10 cellular contexts compared by ENCODE assay signal in genomic region chr12:109621864-109622485, GRCh38. TPM values are rescaled to one million over a fixed set of nuclear protein-coding genes. Genes with fewer than 3 reads are reported as not detected.
DNase-seq lines count a peak whose midpoint lies in the region; ATAC-seq and TF ChIP-seq lines count a peak whose summit lies in the region.
"Had no signal": no experiment of that assay in that cellular context is flagged by ENCODE, and none has a peak within 500 bp of the region (broad histone marks: within the 10 kb centered on the region; RNA-seq: fewer than 3 reads in every experiment).

No MANE protein-coding gene starts in this region.

- H3K36me3 ChIP-seq in GM23338 (ENCODE audit: insufficient read depth) (no peaks in the 10 kb centered on the region), neural progenitor cell (no peaks in the 10 kb centered on the region)
- H3K36me3 ChIP-seq: suprapubic skin had no signal

- H2AFZ ChIP-seq in GM23338 (peak overlapping the region; percentile 52; the same call in 1 of the 2 replicates), neural progenitor cell (replicated peaks) (no peak overlapping the region)

- TF ChIP-seq CTCF in GM23338 (conservative IDR thresholded peaks at IDR 0.05; ENCODE audit: low read depth in 2 of 2) (no peak), VCaP (conservative IDR thresholded peaks at IDR 0.05) (no peak), neural progenitor cell (IDR thresholded peaks at IDR 0.05) (no peak)

- 0 out of 2 replicates have a peak overlapping the region, but pooled peaks have one; percentile 38 for H3K4me2 ChIP-seq in GM23338
- H3K4me2 ChIP-seq in neural progenitor cell, result peak overlapping the region; percentile 65

- ATAC-seq in GM23338 (peak; percentile 52), right cardiac atrium (no peak), GM21528 (IDR thresholded peaks at IDR 0.05; ENCODE audit: low FRiP score, unreplicated experiment) (no peak)

- H4K20me1 ChIP-seq in GM23338 (replicated peaks; ENCODE audit: insufficient read depth) (no peaks in the 10 kb centered on the region), neural progenitor cell (ENCODE audit: low read depth) (no peaks in the 10 kb centered on the region)

- H3K9me3 Mint-ChIP-seq in GM23338 (no peaks in the 10 kb centered on the region), neural progenitor cell (peaks cover 2% of the 10 kb centered on the region)
- H3K9me3 Mint-ChIP-seq: CD8-positive, alpha-beta memory T cell had no signal

- H3K9me2 ChIP-seq in GM23338 (ENCODE audit: insufficient read depth), result no peaks in the 10 kb centered on the region

- DNase-seq in GM23338 (ENCODE audit: low spot score) (peak; percentile 36), NCI-H2081 treated with DMSO at 0.1 percent for 48 hours (lab: John Stamatoyannopoulos, UW) (peak; percentile 97), neural progenitor cell (ENCODE audit: low spot score) (peak; percentile 61), cerebellum (ENCODE audit: low spot score) (no peak), right cardiac atrium (no peak)
- DNase-seq: CD8-positive, alpha-beta memory T cell; islet precursor cell had no signal

- no peak overlapping the region for H3K27ac Mint-ChIP-seq in GM23338
- H3K27ac Mint-ChIP-seq in neural progenitor cell, result peak overlapping the region; percentile 54
- H3K27ac Mint-ChIP-seq: CD8-positive, alpha-beta memory T cell had no signal

- H3K4me3 Mint-ChIP-seq in GM23338 (no peak overlapping the region), neural progenitor cell (no peak overlapping the region)

- H3K27ac ChIP-seq in GM23338 (ENCODE audit: low read depth) (no peak overlapping the region), VCaP (peak overlapping the region; percentile 56), neural progenitor cell (no peak overlapping the region), right cardiac atrium (ENCODE audit: low read length) (no peak overlapping the region)
- H3K27ac ChIP-seq: suprapubic skin had no signal

- no peaks in the 10 kb centered on the region; the same call in 2 of the 3 replicates for H3K36me3 Mint-ChIP-seq in GM23338 (ENCODE audit: low read depth)
- H3K36me3 Mint-ChIP-seq in neural progenitor cell, result no peaks in the 10 kb centered on the region
- H3K36me3 Mint-ChIP-seq: CD8-positive, alpha-beta memory T cell had no signal

- WGBS in right cardiac atrium, result 51% methylated on average over 22 of the region's 22 CpGs

- H3K27me3 Mint-ChIP-seq in GM23338 (ENCODE audit: insufficient read depth, low read depth, poor library complexity) (peaks cover 4% of the 10 kb centered on the region), neural progenitor cell (ENCODE audit: insufficient read depth, low read depth) (peaks cover 20% of the 10 kb centered on the region)

- intact Hi-C loops in right cardiac atrium (cut with DNase I), result no loop called here

- H3K4me1 ChIP-seq in GM23338 (ENCODE audit: insufficient read depth), result peaks cover 8% of the 10 kb centered on the region
- H3K4me1 ChIP-seq in neural progenitor cell, result peaks cover 49% of the 10 kb centered on the region
- H3K4me1 ChIP-seq in right cardiac atrium (ENCODE audit: control insufficient read depth, insufficient read depth, low read length), result no peaks in the 10 kb centered on the region

- H3F3A ChIP-seq in GM23338 (replicated peaks; ENCODE audit: low read depth) (no peaks in the 10 kb centered on the region), neural progenitor cell (ENCODE audit: low read depth) (peaks cover 32% of the 10 kb centered on the region)

- no peak overlapping the region for H3K9ac ChIP-seq in neural progenitor cell

- H3K27me3 ChIP-seq in GM23338 (ENCODE audit: insufficient read depth) (no peaks in the 10 kb centered on the region), neural progenitor cell (no peaks in the 10 kb centered on the region), right cardiac atrium (ENCODE audit: control insufficient read depth, insufficient read depth) (no peaks in the 10 kb centered on the region)

- H3K9me3 ChIP-seq in neural progenitor cell (ENCODE audit: low read depth), result no peaks in the 10 kb centered on the region
- H3K9me3 ChIP-seq in right cardiac atrium (ENCODE audit: control insufficient read depth, low read length), result no peaks in the 10 kb centered on the region
- H3K9me3 ChIP-seq: suprapubic skin had no signal

- H3K4me1 Mint-ChIP-seq in GM23338, result peaks cover 8% of the 10 kb centered on the region; the same call in 2 of the 3 replicates
- H3K4me1 Mint-ChIP-seq in neural progenitor cell, result peaks cover 42% of the 10 kb centered on the region

- H3K4me3 ChIP-seq in GM23338 (no peak overlapping the region), neural progenitor cell (no peak overlapping the region), right cardiac atrium (ENCODE audit: low read length) (no peak overlapping the region)
- H3K4me3 ChIP-seq: suprapubic skin had no signal

- H3K79me2 ChIP-seq in GM23338 (replicated peaks; ENCODE audit: insufficient read depth) (no peaks in the 10 kb centered on the region), neural progenitor cell (ENCODE audit: low read depth) (no peaks in the 10 kb centered on the region)

TF ChIP-seq in GM23338, 12 proteins besides CTCF, POLR2A, EP300 and RAD21:
- TF ChIP-seq REST (IDR thresholded peaks at IDR 0.05; ENCODE audit: unreplicated experiment), result no peak
- TF ChIP-seq ETS1 (IDR thresholded peaks at IDR 0.05), result no peak
- no peak for TF ChIP-seq JUNB (IDR thresholded peaks at IDR 0.05; ENCODE audit: unreplicated experiment)
- TF ChIP-seq ZNF331 (CRISPR knock-in tag; IDR thresholded peaks at IDR 0.05; ENCODE audit: low read depth), result no peak
- TF ChIP-seq EZH2phosphoT487 (IDR thresholded peaks at IDR 0.05; ENCODE audit: unreplicated experiment), result no peak
- TF ChIP-seq POLR2AphosphoS5 (IDR thresholded peaks at IDR 0.05; ENCODE audit: low read depth), result no peak
- TF ChIP-seq ZNF114 (CRISPR knock-in tag; IDR thresholded peaks at IDR 0.05), result no peak
- no peak for TF ChIP-seq NANOG (IDR thresholded peaks at IDR 0.05; ENCODE audit: borderline replicate concordance)
- TF ChIP-seq CREB1 (CRISPR knock-in tag; IDR thresholded peaks at IDR 0.05; ENCODE audit: low read depth), result no peak
- no peak for TF ChIP-seq EZH2 (IDR thresholded peaks at IDR 0.05; ENCODE audit: low read depth, unreplicated experiment)

RNA-seq across cellular contexts. Expression of gene MVK, which starts 48.4 kb away (rescaled TPM):
- total RNA-seq in GM23338 (2014; rRNA removed; shearing (Covaris generic)), result 29.0 and 40.1 TPM in 2 replicates
- 16.7 and 18.5 TPM in 2 replicates for polyA plus RNA-seq in GM23338 (2016; fragmentation: Nextera tagmentation; extraction: Ambion mirVana)
- total RNA-seq in neural progenitor cell (ENCODE audit: low replicate concordance), result 8.3 and 20.1 TPM in 2 replicates
- total RNA-seq in cerebellum, result 14.8 TPM
- total RNA-seq in right cardiac atrium, result 10 to 100 TPM in 1 of 4 donors, 1 to 10 TPM in 3; 5.8 to 10.2 (median 6.9) TPM
- polyA plus RNA-seq in right cardiac atrium, result 9.6 TPM

RNA-seq across cellular contexts. Expression of gene MMAB, which starts 48.7 kb away (rescaled TPM):
- 24.7 and 41.6 TPM in 2 replicates for total RNA-seq in GM23338 (2014; rRNA removed; shearing (Covaris generic))
- polyA plus RNA-seq in GM23338 (2016; fragmentation: Nextera tagmentation; extraction: Ambion mirVana), result 36.7 and 38.5 TPM in 2 replicates
- 24.7 and 34.5 TPM in 2 replicates for total RNA-seq in neural progenitor cell (ENCODE audit: low replicate concordance)
- total RNA-seq in cerebellum, result 13.1 TPM
- 10 to 100 TPM; 37.0 to 50.7 (median 42.2) TPM for total RNA-seq in right cardiac atrium
- polyA plus RNA-seq in right cardiac atrium, result 46.9 TPM

Comparison
In these comparisons a context has a peak if more than half of its experiments do, and no peak if none do; other contexts are left out.
1. DNase-seq: peak in GM23338 (single experiment), NCI-H2081 treated with DMSO at 0.1 percent for 48 hours (single experiment) and neural progenitor cell (single experiment); none in cerebellum (single experiment) and right cardiac atrium (0 of 3).